19 cellular contexts compared by ENCODE assay signal in the genomic region with DNA sequence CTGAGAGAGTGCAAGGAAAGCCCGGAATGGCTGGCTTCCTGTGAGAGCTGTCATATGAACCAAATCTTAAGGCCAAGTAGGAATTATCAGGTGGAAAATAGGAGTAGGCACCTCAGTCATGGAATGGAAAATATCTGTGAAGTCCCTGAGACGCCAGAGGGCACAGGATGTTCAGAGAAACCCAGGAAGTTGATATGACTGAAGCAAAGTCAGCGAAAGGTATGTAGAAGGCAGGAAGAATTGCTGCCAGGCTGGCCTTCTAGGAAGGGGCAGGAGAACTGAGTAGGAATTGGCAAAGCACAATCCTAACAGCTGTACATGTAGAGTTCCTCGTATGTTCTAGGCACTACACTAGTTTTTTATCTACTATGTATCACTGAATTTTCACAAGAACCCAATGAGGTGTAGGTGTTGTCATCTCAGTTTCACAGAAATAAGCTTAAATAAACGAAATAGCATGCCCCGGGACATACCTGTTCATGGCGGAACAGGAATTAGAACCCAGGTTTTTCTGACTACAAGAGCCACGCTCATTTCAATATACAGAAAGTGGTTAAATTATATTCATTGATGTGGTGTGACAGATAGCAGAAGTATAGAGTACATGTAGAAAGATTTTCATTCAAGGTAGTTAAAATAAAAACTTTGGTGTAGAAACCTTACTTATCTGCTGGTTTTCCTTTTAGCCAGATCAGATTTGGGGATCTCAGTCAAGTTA. TPM values are rescaled to one million over a fixed set of nuclear protein-coding genes. Genes with fewer than 3 reads are reported as not detected.
DNase-seq lines count a peak whose midpoint lies in the region; ATAC-seq and TF ChIP-seq lines count a peak whose summit lies in the region.
"Had no signal": no experiment of that assay in that cellular context is flagged by ENCODE, and none has a peak within 500 bp of the region (broad histone marks: within the 10 kb centered on the region; RNA-seq: fewer than 3 reads in every experiment).

No MANE protein-coding gene starts in this region.

- no peaks in the 10 kb centered on the region for H3K27me3 Mint-ChIP-seq in activated T-cell treated with anti-CD3 and anti-CD28 coated beads, Interleukin-2, amount 50 U/mL, for 72 hours (ENCODE audit: low read depth)
- H3K27me3 Mint-ChIP-seq in activated T-helper 17 cell treated with anti-CD3 and anti-CD28 coated beads, Interleukin-2, amount 50 U/mL, for 72 hours: no peaks in the 10 kb centered on the region
- H3K27me3 Mint-ChIP-seq in osteocyte (ENCODE audit: unreplicated experiment): no peaks in the 10 kb centered on the region

- peak; percentile 36 to 39 for ATAC-seq in activated T-cell treated with anti-CD3 and anti-CD28 coated beads, Interleukin-2, amount 50 U/mL, for 72 hours (replicated peaks in 1 of 2)
- peak; percentile 45 for ATAC-seq in activated T-helper 17 cell treated with anti-CD3 and anti-CD28 coated beads, Interleukin-2, amount 50 U/mL, for 72 hours (replicated peaks)
- no peak for ATAC-seq in GM19035 (IDR thresholded peaks at IDR 0.05; ENCODE audit: unreplicated experiment)
- no peak for ATAC-seq in esophagus mucosa
- ATAC-seq: HepG2 had no signal

- peaks cover 7 to 19% of the 10 kb centered on the region in 2 donors for H3K36me3 Mint-ChIP-seq in activated T-cell treated with anti-CD3 and anti-CD28 coated beads, Interleukin-2, amount 50 U/mL, for 72 hours (ENCODE audit: insufficient read depth in 2 of 2)
- H3K36me3 Mint-ChIP-seq in activated T-helper 17 cell treated with anti-CD3 and anti-CD28 coated beads, Interleukin-2, amount 50 U/mL, for 72 hours (ENCODE audit: low read depth): peaks cover 76% of the 10 kb centered on the region
- H3K36me3 Mint-ChIP-seq in osteocyte (ENCODE audit: unreplicated experiment): peaks cover 37% of the 10 kb centered on the region

- H3K4me1 Mint-ChIP-seq in activated T-cell treated with anti-CD3 and anti-CD28 coated beads, Interleukin-2, amount 50 U/mL, for 72 hours (ENCODE audit: low read depth): peaks cover 35% of the 10 kb centered on the region
- H3K4me1 Mint-ChIP-seq in activated T-helper 17 cell treated with anti-CD3 and anti-CD28 coated beads, Interleukin-2, amount 50 U/mL, for 72 hours: peaks cover 30% of the 10 kb centered on the region
- H3K4me1 Mint-ChIP-seq in osteocyte (ENCODE audit: unreplicated experiment): no peaks in the 10 kb centered on the region

- no peaks in the 10 kb centered on the region for H3K9me3 Mint-ChIP-seq in activated T-cell treated with anti-CD3 and anti-CD28 coated beads, Interleukin-2, amount 50 U/mL, for 72 hours
- no peaks in the 10 kb centered on the region for H3K9me3 Mint-ChIP-seq in activated T-helper 17 cell treated with anti-CD3 and anti-CD28 coated beads, Interleukin-2, amount 50 U/mL, for 72 hours
- H3K9me3 Mint-ChIP-seq in osteocyte (ENCODE audit: unreplicated experiment): no peaks in the 10 kb centered on the region
- H3K9me3 Mint-ChIP-seq: immature natural killer cell had no signal

- no peak for DNase-seq in activated T-cell treated with anti-CD3 and anti-CD28 coated beads, Interleukin-2, amount 50 U/mL, for 72 hours
- DNase-seq in activated T-cell treated with anti-CD3 and anti-CD28 coated beads for 4 hours (no peak), ELR (ENCODE audit: low read depth) (peak; percentile 11), osteocyte (ENCODE audit: extremely low spot score, unreplicated experiment) (no peak)
- no peak for DNase-seq in central memory CD4-positive, alpha-beta T cell
- DNase-seq: activated CD4-positive, alpha-beta T cell treated with anti-CD3 and anti-CD28 coated beads for 48 hours; amygdala; cortex of kidney; GOT3; immature natural killer cell; NCI-H1092; NCI-H2029; OCI-M1; SHP77; sigmoid colon had no signal

- no peak for TF ChIP-seq CTCF in osteocyte (IDR thresholded peaks at IDR 0.05)

- peak overlapping the region; percentile 60 for H3K27ac Mint-ChIP-seq in activated T-cell treated with anti-CD3 and anti-CD28 coated beads, Interleukin-2, amount 50 U/mL, for 72 hours
- H3K27ac Mint-ChIP-seq in activated T-helper 17 cell treated with anti-CD3 and anti-CD28 coated beads, Interleukin-2, amount 50 U/mL, for 72 hours: peak overlapping the region; percentile 34
- peak overlapping the region; percentile 23 for H3K27ac Mint-ChIP-seq in osteocyte (ENCODE audit: unreplicated experiment)

- H3K4me3 Mint-ChIP-seq in activated T-cell treated with anti-CD3 and anti-CD28 coated beads, Interleukin-2, amount 50 U/mL, for 72 hours: peak overlapping the region in 1 of 2 donors; percentile 6
- H3K4me3 Mint-ChIP-seq in activated T-helper 17 cell treated with anti-CD3 and anti-CD28 coated beads, Interleukin-2, amount 50 U/mL, for 72 hours: peak overlapping the region; percentile 5
- no peak overlapping the region for H3K4me3 Mint-ChIP-seq in osteocyte (ENCODE audit: unreplicated experiment)
- H3K4me3 Mint-ChIP-seq: immature natural killer cell had no signal

RNA-seq across cellular contexts. Expression of a gene that starts 17.0 kb away (rescaled TPM):
- 10 to 100 TPM; 39.3 to 43.5 TPM for total RNA-seq in activated T-cell treated with anti-CD3 and anti-CD28 coated beads, Interleukin-2, amount 50 U/mL, for 72 hours
- 10 to 100 TPM; 35.3 to 36.9 TPM for total RNA-seq in activated T-helper 17 cell treated with anti-CD3 and anti-CD28 coated beads, Interleukin-2, amount 50 U/mL, for 72 hours
- total RNA-seq in osteocyte: 25.7 and 26.8 TPM in 2 replicates
- total RNA-seq in esophagus mucosa: 13.1 TPM

RNA-seq across cellular contexts. Expression of a gene that starts 25.4 kb away (rescaled TPM):
- 10 to 100 TPM; 38.4 to 40.4 TPM for total RNA-seq in activated T-cell treated with anti-CD3 and anti-CD28 coated beads, Interleukin-2, amount 50 U/mL, for 72 hours
- 10 to 100 TPM; 21.5 to 60.0 TPM for total RNA-seq in activated T-helper 17 cell treated with anti-CD3 and anti-CD28 coated beads, Interleukin-2, amount 50 U/mL, for 72 hours
- 55.5 and 57.6 TPM in 2 replicates for total RNA-seq in osteocyte
- total RNA-seq in esophagus mucosa: 88.2 TPM

Comparison
In these comparisons a context has a peak if more than half of its experiments do, and no peak if none do; other contexts are left out.
1. ATAC-seq: peak in activated T-cell treated with anti-CD3 and anti-CD28 coated beads, Interleukin-2, amount 50 U/mL, for 72 hours (2 of 2) and activated T-helper 17 cell treated with anti-CD3 and anti-CD28 coated beads, Interleukin-2, amount 50 U/mL, for 72 hours (single experiment); none in GM19035 (single experiment) and esophagus mucosa (single experiment).
2. Peak in every context shown above with its lines, with median percentiles within 50 percentile points of each other: H3K27ac Mint-ChIP-seq.